In the genomic region with DNA sequence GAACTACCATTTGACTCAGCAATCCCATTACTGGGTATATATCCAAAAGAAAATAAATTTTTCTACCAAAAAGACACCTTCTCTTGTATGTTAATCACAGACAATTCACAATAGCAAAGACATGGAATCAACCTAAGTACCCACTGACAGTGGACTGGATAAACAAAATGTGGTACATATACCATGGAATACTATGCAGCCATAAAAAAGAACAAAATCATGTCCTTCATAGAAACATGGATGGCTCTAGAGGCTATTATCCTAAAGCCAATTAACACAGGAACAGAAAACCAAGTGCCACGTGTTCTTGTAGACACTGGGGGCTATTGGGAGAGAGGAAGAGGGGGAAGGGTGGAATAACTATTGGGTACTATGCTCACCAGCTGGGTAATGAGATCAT, we compare ENCODE assay signal across 27 cellular contexts.
"Had no signal": no experiment of that assay in that cellular context is flagged by ENCODE, and none has a peak within 500 bp of the region (broad histone marks: within the 10 kb centered on the region; RNA-seq: fewer than 3 reads in every experiment).

No MANE protein-coding gene starts in this region.

- H3K9me3 ChIP-seq: testis, thoracic aorta, thyroid gland, transverse colon, upper lobe of left lung, upper lobe of right lung, uterus, vagina had no signal

- H3K4me1 ChIP-seq: stomach, suprapubic skin, testis, thyroid gland, tibial artery, tibial nerve, transverse colon, upper lobe of left lung, upper lobe of right lung, uterus, vagina had no signal

- DNase-seq: stimulated activated CD4-positive, alpha-beta T cell treated with anti-CD3 and anti-CD28 coated beads, Interleukin-2, amount 100 ng/mL, for 48 hours; stimulated activated CD4-positive, alpha-beta T cell treated with anti-CD3 and anti-CD28 coated beads, Interleukin-4, amount 100 ng/mL, for 1 hour; stimulated activated CD4-positive, alpha-beta T cell treated with anti-CD3 and anti-CD28 coated beads, Interleukin-4, amount 100 ng/mL, for 24 hours; stimulated activated CD4-positive, alpha-beta T cell treated with anti-CD3 and anti-CD28 coated beads, Interleukin-4, amount 100 ng/mL, for 4 hours; stimulated activated CD8-positive, alpha-beta memory T cell treated with anti-CD3 and anti-CD28 coated beads, Interleukin-4, amount 100 ng/mL, for 48 hours; stimulated activated naive B cell treated with anti-CD40 and anti-IgM and Interleukin-4, amounts not matched to agents 10 μg/mL and 1 μg/mL and 100 μg/mL, for 72 hours; stimulated activated naive CD4-positive, alpha-beta T cell; stimulated activated naive CD4-positive, alpha-beta T cell treated with Interleukin-2 at 50 U/mL for 16 hours; stimulated activated naive CD8-positive, alpha-beta T cell treated with anti-CD3 and anti-CD28 coated beads, Interleukin-15, amount 100 ng/mL, for 72 hours; stimulated activated naive CD8-positive, alpha-beta T cell treated with anti-CD3 and anti-CD28 coated beads, Interleukin-15, Interleukin-2, amounts not matched to agents 100 U/mL and 50 U/mL, for 24 hours; stomach; substantia nigra; testis; thyroid gland; tibial artery; transverse colon; trophoblast cell; upper lobe of left lung; upper lobe of right lung; uterus had no signal

- FAIRE-seq: urothelium cell line had no signal

- ATAC-seq: stimulated activated effector memory CD8-positive, alpha-beta T cell treated with anti-CD3 and anti-CD28 coated beads, Interleukin-12 subunit alpha, Interleukin-12 subunit beta, amount 100 ng/mL, for 72 hours; stimulated activated memory B cell treated with anti-CD40 and anti-IgM and Interleukin-4, amounts not matched to agents 10 μg/mL and 1 μg/mL and 100 μg/mL, for 72 hours; stimulated activated naive B cell treated with anti-CD40 and anti-IgM and Interleukin-4, amounts not matched to agents 10 μg/mL and 1 μg/mL and 100 μg/mL, for 72 hours; stimulated activated naive CD8-positive, alpha-beta T cell treated with anti-CD3 and anti-CD28 coated beads, Interleukin-15, amount 100 ng/mL, for 72 hours; stimulated activated naive CD8-positive, alpha-beta T cell treated with anti-CD3 and anti-CD28 coated beads, Interleukin-15, Interleukin-2, amounts not matched to agents 100 U/mL and 50 U/mL, for 24 hours; upper lobe of right lung had no signal

- H3K4me3 ChIP-seq: stomach, suprapubic skin, testis, thoracic aorta, thyroid gland, tibial artery, tibial nerve, transverse colon, upper lobe of left lung, upper lobe of right lung, uterus, vagina had no signal

- H3K36me3 ChIP-seq: suprapubic skin, thoracic aorta, thyroid gland, tibial artery, transverse colon, upper lobe of left lung, upper lobe of right lung, uterus, vagina had no signal

- H3K27ac ChIP-seq: stomach, suprapubic skin, testis, thoracic aorta, thyroid gland, tibial artery, tibial nerve, transverse colon, upper lobe of left lung, upper lobe of right lung, uterus, vagina had no signal

- H3K27me3 ChIP-seq: stomach, suprapubic skin, testis, thyroid gland, tibial artery, tibial nerve, transverse colon, upper lobe of left lung, upper lobe of right lung, uterus, vagina had no signal
